17 cellular contexts compared by ENCODE assay signal in the genomic region with DNA sequence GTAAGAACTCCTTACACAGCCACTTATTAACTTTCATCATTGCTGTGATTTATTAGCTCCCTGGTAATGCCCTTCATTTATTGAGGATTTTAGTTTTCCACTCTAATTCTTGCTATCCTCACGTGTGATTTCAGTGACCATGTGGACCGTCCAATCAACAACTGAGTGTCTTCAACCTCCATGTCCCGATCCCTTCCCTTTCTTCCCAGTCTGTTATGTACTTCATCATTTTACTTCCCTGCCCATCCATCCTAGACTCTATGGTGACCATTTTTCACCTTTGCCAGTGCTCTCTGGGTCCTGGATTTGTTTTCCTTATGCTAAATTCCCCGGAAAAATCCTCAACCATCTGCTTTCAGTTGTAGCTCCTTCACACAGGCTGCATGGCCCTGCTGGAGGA.
A peak's percentile ranks its signal among the peaks of the same experiment; 100 is the strongest.
DNase-seq lines count a peak whose midpoint lies in the region; ATAC-seq, FAIRE-seq and TF ChIP-seq lines count a peak whose summit lies in the region.
"Had no signal": no experiment of that assay in that cellular context is flagged by ENCODE, and none has a peak within 500 bp of the region (broad histone marks: within the 10 kb centered on the region; RNA-seq: fewer than 3 reads in every experiment).

No MANE protein-coding gene starts in this region.

- 89% methylated on average over 4 of the region's 4 CpGs for WGBS in A549 (ENCODE audit: missing lambda C conversion rate)
- WGBS in esophagus muscularis mucosa, result 88% methylated on average over 4 of the region's 4 CpGs

- ATAC-seq in A549, result no peak
- ATAC-seq: CD8-positive, alpha-beta T cell; HCT116 had no signal

- peaks cover 6% of the 10 kb centered on the region; the same call in 1 of the 3 replicates for H3K4me1 ChIP-seq in A549
- H3K4me1 ChIP-seq in esophagus muscularis mucosa, result peaks cover 0 to 27% (median 21%) of the 10 kb centered on the region in 4 donors
- H3K4me1 ChIP-seq: BE2C had no signal

- H3K27me3 ChIP-seq in WERI-Rb-1 (ENCODE audit: insufficient read depth, low read depth, severe bottlenecking), result no peaks in the 10 kb centered on the region
- no peaks in the 10 kb centered on the region for H3K27me3 ChIP-seq in esophagus muscularis mucosa
- H3K27me3 ChIP-seq: BE2C had no signal

- POLR2A ChIA-PET in A549 (lab: Yijun Ruan, JAX), result no interaction called here

- TF ChIP-seq EP300 in A549 (IDR thresholded peaks at IDR 0.05) (no peak), esophagus muscularis mucosa (IDR thresholded peaks at IDR 0.05) (no peak)

- no peaks in the 10 kb centered on the region for H3K36me3 ChIP-seq in WERI-Rb-1
- H3K36me3 ChIP-seq in esophagus muscularis mucosa, result no peaks in the 10 kb centered on the region
- H3K36me3 ChIP-seq: BE2C had no signal

- TF ChIP-seq CTCF in A549 (IDR thresholded peaks at IDR 0.05) (no peak), D721Med (IDR thresholded peaks at IDR 0.05; ENCODE audit: insufficient read depth, missing control alignments) (no peak), WERI-Rb-1 (IDR thresholded peaks at IDR 0.05; ENCODE audit: low read depth, low read length) (no peak), esophagus muscularis mucosa (IDR thresholded peaks at IDR 0.05) (no peak)

- peak; percentile 49 for FAIRE-seq in A549 (lab: Jason Lieb, UNC)
- FAIRE-seq in D721Med (lab: Jason Lieb, UNC), result peak; percentile 83
- FAIRE-seq: A204.1, H1 had no signal

- H3K9me3 ChIP-seq in A549, result peaks cover 4% of the 10 kb centered on the region; the same call in 2 of the 3 replicates
- no peaks in the 10 kb centered on the region for H3K9me3 ChIP-seq in WERI-Rb-1 (ENCODE audit: severe bottlenecking)
- peaks cover 0 to 3% (median 0%) of the 10 kb centered on the region in 4 donors for H3K9me3 ChIP-seq in esophagus muscularis mucosa
- H3K9me3 ChIP-seq: BE2C had no signal

- no peak for TF ChIP-seq RAD21 in A549 (conservative IDR thresholded peaks at IDR 0.05 in 1 of 2, IDR thresholded peaks at IDR 0.05 in 1 of 2)

- CTCF ChIA-PET in A549 (lab: Yijun Ruan, JAX), result no interaction called here

- H3K4me3 ChIP-seq in A549 (no peak overlapping the region), WERI-Rb-1 (ENCODE audit: low read depth, low read length) (no peak overlapping the region), esophagus muscularis mucosa (no peak overlapping the region)

- TF ChIP-seq POLR2A in A549 (IDR thresholded peaks at IDR 0.05; ENCODE audit: low read length), result no peak
- TF ChIP-seq POLR2A in esophagus muscularis mucosa (IDR thresholded peaks at IDR 0.05; ENCODE audit: low read depth), result no peak

- intact Hi-C loops in esophagus muscularis mucosa (cut with DNase I), result no loop called here

- H3K4me2 ChIP-seq in A549, result no peak overlapping the region

- H3K27ac ChIP-seq in A549 (no peak overlapping the region), WERI-Rb-1 (peak overlapping the region; percentile 60), esophagus muscularis mucosa (replicated peaks in 1 of 4) (no peak overlapping the region)
- H3K27ac ChIP-seq: C4-2B, HL-60 had no signal

- DNase-seq in A549 (ENCODE audit: low read depth in 1 of 2, low spot score in 1 of 2), result no peak
- DNase-seq in D721Med (ENCODE audit: insufficient read length, low spot score), result no peak
- peak; percentile 83 for DNase-seq in NCI-H2227 (lab: John Stamatoyannopoulos, UW; ENCODE audit: unreplicated experiment)
- DNase-seq in WERI-Rb-1, result peak; percentile 48
- DNase-seq in NCI-H187 treated with DMSO at 0.1 percent for 48 hours (lab: John Stamatoyannopoulos, UW), result no peak
- DNase-seq in esophagus muscularis mucosa (ENCODE audit: extremely low spot score), result no peak
- no peak for DNase-seq in NCI-H1417 treated with DMSO at 0.1 percent for 48 hours (lab: John Stamatoyannopoulos, UW)
- no peak for DNase-seq in kidney glomerular epithelial cell (lab: John Stamatoyannopoulos, UW)
- DNase-seq: BE2C; CD8-positive, alpha-beta T cell; COR-L47; DMS53 had no signal

TF ChIP-seq in A549, 52 proteins besides CTCF, POLR2A, EP300 and RAD21:
- no peak for TF ChIP-seq KDM5A (IDR thresholded peaks at IDR 0.05)
- TF ChIP-seq PHF8 (IDR thresholded peaks at IDR 0.05; ENCODE audit: borderline replicate concordance, low read depth), result no peak
- TF ChIP-seq FOSB (CRISPR knock-in tag; IDR thresholded peaks at IDR 0.05), result no peak
- TF ChIP-seq, protein P1, sequence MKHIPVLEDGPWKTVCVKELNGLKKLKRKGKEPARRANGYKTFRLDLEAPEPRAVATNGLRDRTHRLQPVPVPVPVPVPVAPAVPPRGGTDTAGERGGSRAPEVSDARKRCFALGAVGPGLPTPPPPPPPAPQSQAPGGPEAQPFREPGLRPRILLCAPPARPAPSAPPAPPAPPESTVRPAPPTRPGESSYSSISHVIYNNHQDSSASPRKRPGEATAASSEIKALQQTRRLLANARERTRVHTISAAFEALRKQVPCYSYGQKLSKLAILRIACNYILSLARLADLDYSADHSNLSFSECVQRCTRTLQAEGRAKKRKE (CRISPR knock-in tag; IDR thresholded peaks at IDR 0.05; ENCODE audit: low read depth), result no peak
- TF ChIP-seq NFE2L2 (conservative IDR thresholded peaks at IDR 0.05; ENCODE audit: low read length), result no peak
- TF ChIP-seq RARB (CRISPR knock-in tag; IDR thresholded peaks at IDR 0.05), result no peak
- TF ChIP-seq FOSL2 (IDR thresholded peaks at IDR 0.05), result no peak
- TF ChIP-seq FOSL2 (CRISPR knock-in tag; IDR thresholded peaks at IDR 0.05), result no peak
- TF ChIP-seq ZFP36 (IDR thresholded peaks at IDR 0.05; ENCODE audit: borderline replicate concordance, partially characterized antibody), result no peak
- TF ChIP-seq RNF2 (IDR thresholded peaks at IDR 0.05; ENCODE audit: borderline replicate concordance, low read depth), result no peak
- TF ChIP-seq MAZ (IDR thresholded peaks at IDR 0.05; ENCODE audit: borderline replicate concordance, low read depth, low read length), result no peak
- TF ChIP-seq, protein P2, sequence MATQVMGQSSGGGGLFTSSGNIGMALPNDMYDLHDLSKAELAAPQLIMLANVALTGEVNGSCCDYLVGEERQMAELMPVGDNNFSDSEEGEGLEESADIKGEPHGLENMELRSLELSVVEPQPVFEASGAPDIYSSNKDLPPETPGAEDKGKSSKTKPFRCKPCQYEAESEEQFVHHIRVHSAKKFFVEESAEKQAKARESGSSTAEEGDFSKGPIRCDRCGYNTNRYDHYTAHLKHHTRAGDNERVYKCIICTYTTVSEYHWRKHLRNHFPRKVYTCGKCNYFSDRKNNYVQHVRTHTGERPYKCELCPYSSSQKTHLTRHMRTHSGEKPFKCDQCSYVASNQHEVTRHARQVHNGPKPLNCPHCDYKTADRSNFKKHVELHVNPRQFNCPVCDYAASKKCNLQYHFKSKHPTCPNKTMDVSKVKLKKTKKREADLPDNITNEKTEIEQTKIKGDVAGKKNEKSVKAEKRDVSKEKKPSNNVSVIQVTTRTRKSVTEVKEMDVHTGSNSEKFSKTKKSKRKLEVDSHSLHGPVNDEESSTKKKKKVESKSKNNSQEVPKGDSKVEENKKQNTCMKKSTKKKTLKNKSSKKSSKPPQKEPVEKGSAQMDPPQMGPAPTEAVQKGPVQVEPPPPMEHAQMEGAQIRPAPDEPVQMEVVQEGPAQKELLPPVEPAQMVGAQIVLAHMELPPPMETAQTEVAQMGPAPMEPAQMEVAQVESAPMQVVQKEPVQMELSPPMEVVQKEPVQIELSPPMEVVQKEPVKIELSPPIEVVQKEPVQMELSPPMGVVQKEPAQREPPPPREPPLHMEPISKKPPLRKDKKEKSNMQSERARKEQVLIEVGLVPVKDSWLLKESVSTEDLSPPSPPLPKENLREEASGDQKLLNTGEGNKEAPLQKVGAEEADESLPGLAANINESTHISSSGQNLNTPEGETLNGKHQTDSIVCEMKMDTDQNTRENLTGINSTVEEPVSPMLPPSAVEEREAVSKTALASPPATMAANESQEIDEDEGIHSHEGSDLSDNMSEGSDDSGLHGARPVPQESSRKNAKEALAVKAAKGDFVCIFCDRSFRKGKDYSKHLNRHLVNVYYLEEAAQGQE (IDR thresholded peaks at IDR 0.05), result no peak
- TF ChIP-seq CBX8 (IDR thresholded peaks at IDR 0.05), result no peak
- TF ChIP-seq HOXA7 (CRISPR knock-in tag; IDR thresholded peaks at IDR 0.05), result no peak
- no peak for TF ChIP-seq ESRRA (IDR thresholded peaks at IDR 0.05; ENCODE audit: borderline replicate concordance, low read length)
- TF ChIP-seq ZSCAN20 (CRISPR knock-in tag; IDR thresholded peaks at IDR 0.05), result no peak
- no peak for TF ChIP-seq JUNB (IDR thresholded peaks at IDR 0.05)

Comparison
In these comparisons a context has a peak if more than half of its experiments do, and no peak if none do; other contexts are left out.
1. DNase-seq: peak in NCI-H2227 (single experiment) and WERI-Rb-1 (single experiment); none in A549 (0 of 2), D721Med (single experiment), NCI-H187 treated with DMSO at 0.1 percent for 48 hours (single experiment), esophagus muscularis mucosa (single experiment), NCI-H1417 treated with DMSO at 0.1 percent for 48 hours (single experiment) and kidney glomerular epithelial cell (single experiment).